24 cellular contexts compared by ENCODE assay signal in genomic region chr17:44379887-44380286, GRCh38. TPM values are rescaled to one million over a fixed set of nuclear protein-coding genes. Genes with fewer than 3 reads are reported as not detected.
"Had no signal": no experiment of that assay in that cellular context is flagged by ENCODE, and none has a peak within 500 bp of the region (broad histone marks: within the 10 kb centered on the region; RNA-seq: fewer than 3 reads in every experiment).

No MANE protein-coding gene starts in this region.

- H3K4me2 ChIP-seq: SK-N-SH had no signal

- H3K4me3 ChIP-seq: MG63 had no signal

- DNase-seq: Karpas-422, KG1, MG63, NCI-H1092, NCI-H1105 treated with DMSO at 0.1 percent for 48 hours, NCI-H1417 treated with DMSO at 0.1 percent for 48 hours, NCI-H146, NCI-H1694 treated with DMSO at 0.1 percent for 48 hours, NCI-H1930, NCI-H2081, NCI-H2171, NCI-H226, NCI-H446, NCI-H510A, NCI-H524 treated with DMSO at 0.1 percent for 48 hours, NCI-H69, NCI-H774, RPMI8226, SHP77, SK-N-SH, SW 1271, T-cell had no signal

- ATAC-seq: T-cell had no signal

- H3K9me3 ChIP-seq: MG63, SK-N-SH had no signal

- H3K4me3 Mint-ChIP-seq: T-cell had no signal

- H3K36me3 ChIP-seq: MG63 had no signal

- H3K9ac ChIP-seq: SK-N-SH had no signal

- H3K9me3 Mint-ChIP-seq: T-cell had no signal

- H3K36me3 Mint-ChIP-seq: T-cell had no signal

RNA-seq across cellular contexts. Expression of gene ITGA2B, which starts 9.6 kb away (rescaled TPM):
- total RNA-seq: HT1080, SK-MEL-5 had no signal
